Comparison of ENCODE assay signal across 12 cellular contexts in the genomic region with DNA sequence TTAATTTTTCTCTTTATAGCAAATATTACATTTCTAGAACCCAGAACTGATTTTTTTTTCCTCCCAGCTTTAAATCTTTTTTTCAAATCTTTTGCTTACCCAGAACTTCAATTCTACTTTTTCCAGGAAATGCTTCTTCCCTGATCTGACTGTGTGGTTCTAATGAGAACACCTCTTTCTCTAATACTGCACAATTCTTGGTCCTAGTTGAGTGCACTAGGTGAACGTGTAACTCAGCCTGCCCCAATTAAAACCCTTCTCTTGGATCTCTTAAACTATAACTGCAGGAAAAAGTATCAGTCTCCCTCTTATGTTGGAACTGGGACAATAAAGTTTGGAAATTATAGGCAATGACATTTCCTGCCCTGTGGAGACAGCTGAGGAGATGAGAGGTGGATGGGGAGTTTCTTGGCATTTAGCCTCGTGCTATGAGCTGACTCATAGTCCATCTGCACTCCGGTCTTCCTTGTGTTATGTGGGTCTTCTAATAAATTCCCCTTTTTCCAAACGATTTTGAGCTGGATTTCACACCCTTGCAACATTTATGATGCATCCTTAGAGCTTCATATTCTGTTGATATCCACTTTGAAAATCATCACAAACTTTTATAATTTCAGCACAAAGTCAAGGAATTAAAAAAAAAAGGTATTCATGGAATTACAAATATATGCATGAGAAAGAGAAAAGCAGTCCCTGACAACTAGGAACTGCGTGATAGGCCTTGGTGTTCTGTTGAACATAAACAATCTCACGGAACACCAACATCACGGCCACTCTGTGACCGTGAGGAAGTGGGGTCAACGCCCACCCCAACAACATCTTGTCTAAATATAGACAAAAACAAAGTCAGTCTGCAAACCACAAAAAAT. TPM values are rescaled to one million over a fixed set of nuclear protein-coding genes. Genes with fewer than 3 reads are reported as not detected.
DNase-seq lines count a peak whose midpoint lies in the region; ATAC-seq and TF ChIP-seq lines count a peak whose summit lies in the region.
"Had no signal": no experiment of that assay in that cellular context is flagged by ENCODE, and none has a peak within 500 bp of the region (broad histone marks: within the 10 kb centered on the region; RNA-seq: fewer than 3 reads in every experiment).

No MANE protein-coding gene starts in this region.

- no peaks in the 10 kb centered on the region for H3K36me3 ChIP-seq in upper lobe of right lung
- H3K36me3 ChIP-seq: HAP-1, thyroid gland had no signal

- no peak overlapping the region for H3K4me3 ChIP-seq in upper lobe of right lung
- H3K4me3 ChIP-seq: HAP-1, thyroid gland had no signal

- ATAC-seq in left ventricle myocardium superior (peak; percentile 91), upper lobe of right lung (peak; percentile 58)
- ATAC-seq: natural killer cell treated with Interleukin-12 subunit alpha and Interleukin-12 subunit beta and Interleukin-15 and Interleukin-18, amount 100 ng/mL, for 72 hours; Panc1 had no signal

- DNase-seq in NCI-H2227 (lab: John Stamatoyannopoulos, UW; ENCODE audit: unreplicated experiment) = peak; percentile 3
- no peak for DNase-seq in NCI-H2227 treated with DMSO at 0.1 percent for 48 hours (lab: John Stamatoyannopoulos, UW)
- DNase-seq in UCSD-AML1 (lab: John Stamatoyannopoulos, UW; ENCODE audit: unreplicated experiment) = peak; percentile 18
- DNase-seq in left ventricle myocardium superior = no peak
- no peak for DNase-seq in upper lobe of right lung
- DNase-seq in posterior vena cava (ENCODE audit: low spot score) = no peak
- no peak for DNase-seq in NCI-H524 treated with DMSO at 0.1 percent for 48 hours (lab: John Stamatoyannopoulos, UW)
- DNase-seq in NCI-H2029 (lab: John Stamatoyannopoulos, UW) = no peak

- peaks cover 7% of the 10 kb centered on the region for H3K4me1 ChIP-seq in upper lobe of right lung
- H3K4me1 ChIP-seq: HAP-1 had no signal

- peak overlapping the region; percentile 11 for H3K27ac ChIP-seq in upper lobe of right lung
- H3K27ac ChIP-seq: thyroid gland had no signal

- intact Hi-C loops in left ventricle myocardium superior (cut with micrococcal nuclease) (no loop called here), upper lobe of right lung (cut with DNase I) (no loop called here), posterior vena cava (cut with DNase I) (no loop called here)

- H3K27me3 ChIP-seq in upper lobe of right lung = no peaks in the 10 kb centered on the region
- H3K27me3 ChIP-seq: thyroid gland had no signal

- TF ChIP-seq CTCF in upper lobe of right lung (IDR thresholded peaks at IDR 0.05) = no peak

- H3K9me3 ChIP-seq in upper lobe of right lung = no peaks in the 10 kb centered on the region
- H3K9me3 ChIP-seq: HAP-1, thyroid gland had no signal

RNA-seq across cellular contexts. Expression of a gene that starts 52.4 kb away (rescaled TPM):
- total RNA-seq in left ventricle myocardium superior = 13.0 TPM
- 7.0 TPM for total RNA-seq in upper lobe of right lung
- 10 to 100 TPM; 12.4 to 17.5 TPM for total RNA-seq in posterior vena cava

Comparison
In these comparisons a context has a peak if more than half of its experiments do, and no peak if none do; other contexts are left out.
1. DNase-seq: peak in NCI-H2227 (single experiment) and UCSD-AML1 (single experiment); none in NCI-H2227 treated with DMSO at 0.1 percent for 48 hours (single experiment), left ventricle myocardium superior (single experiment), upper lobe of right lung (single experiment), posterior vena cava (single experiment), NCI-H524 treated with DMSO at 0.1 percent for 48 hours (single experiment) and NCI-H2029 (single experiment).